In genomic region chr19:28208745-28209144, GRCh38 we compare ENCODE assay signal across 31 cellular contexts.
DNase-seq lines count a peak whose midpoint lies in the region; ATAC-seq, FAIRE-seq and TF ChIP-seq lines count a peak whose summit lies in the region.
"Had no signal": no experiment of that assay in that cellular context is flagged by ENCODE, and none has a peak within 500 bp of the region (broad histone marks: within the 10 kb centered on the region; RNA-seq: fewer than 3 reads in every experiment).

No MANE protein-coding gene starts in this region.

- peak; percentile 17 for DNase-seq in DND-41
- peak; percentile 94 for DNase-seq in MM.1S
- DNase-seq in astrocyte (ENCODE audit: low read depth), result peak; percentile 75
- DNase-seq in natural killer cell, result no peak
- DNase-seq in upper lobe of right lung, result no peak
- no peak for DNase-seq in Peyer's patch
- no peak for DNase-seq in effector CD8-positive, alpha-beta T cell (lab: John Stamatoyannopoulos, UW)
- DNase-seq in lower lobe of right lung, result no peak
- DNase-seq: ACHN; activated CD4-positive, alpha-beta T cell treated with anti-CD3 and anti-CD28 coated beads, Interleukin-2, amount 50 U/mL, for 48 hours; activated naive CD4-positive, alpha-beta T cell; activated naive CD8-positive, alpha-beta T cell treated with anti-CD3 and anti-CD28 coated beads, Interleukin-2, amount 50 U/mL, for 24 hours; caudate nucleus; DMS153; effector memory CD8-positive, alpha-beta T cell; erythroblast; NCI-H146; NCI-H446; NCI-H774; posterior cingulate gyrus; right cardiac atrium; stimulated activated CD4-positive, alpha-beta T cell treated with anti-CD3 and anti-CD28 coated beads, Interleukin-2, amount 100 ng/mL, for 24 hours; T-helper 17 cell had no signal

- H3K9ac ChIP-seq in DND-41 (ENCODE audit: low read depth, low read length), result no peak overlapping the region
- H3K9ac ChIP-seq in MM.1S (ENCODE audit: low read length), result no peak overlapping the region
- no peak overlapping the region for H3K9ac ChIP-seq in astrocyte (ENCODE audit: low read length)

- H3K9me3 ChIP-seq in DND-41 (ENCODE audit: insufficient read depth, low read length, severe bottlenecking) (no peaks in the 10 kb centered on the region), MM.1S (replicated peaks; ENCODE audit: insufficient read depth, low read length) (no peaks in the 10 kb centered on the region), astrocyte (ENCODE audit: insufficient read depth, low read depth, low read length) (no peaks in the 10 kb centered on the region), upper lobe of right lung (no peaks in the 10 kb centered on the region), Peyer's patch (no peaks in the 10 kb centered on the region), lower lobe of right lung (no peaks in the 10 kb centered on the region)
- H3K9me3 ChIP-seq: thoracic aorta had no signal

- peak; percentile 44; the same call in 2 of the 3 replicates for ATAC-seq in DND-41 (ENCODE audit: insufficient read depth, low read depth)
- ATAC-seq in natural killer cell, result peak in 1 of 3 donors; percentile 57
- ATAC-seq in upper lobe of right lung, result no peak
- no peak for ATAC-seq in lower lobe of right lung
- ATAC-seq: activated CD4-positive, CD25-positive, alpha-beta regulatory T cell treated with anti-CD3 and anti-CD28 coated beads, Interleukin-2, amount 50 U/mL, for 24 hours; activated naive CD8-positive, alpha-beta T cell treated with anti-CD3 and anti-CD28 coated beads, Interleukin-2, amount 50 U/mL, for 24 hours; effector memory CD8-positive, alpha-beta T cell; left lobe of liver; right cardiac atrium; T-helper 17 cell had no signal

- TF ChIP-seq POLR2A in Peyer's patch (IDR thresholded peaks at IDR 0.05), result no peak

- H3K4me1 ChIP-seq in DND-41 (ENCODE audit: insufficient read depth, low read length), result peaks cover 7% of the 10 kb centered on the region
- H3K4me1 ChIP-seq in MM.1S (ENCODE audit: low read length), result peaks cover 14% of the 10 kb centered on the region
- no peaks in the 10 kb centered on the region for H3K4me1 ChIP-seq in astrocyte (ENCODE audit: insufficient read depth, low read length)
- H3K4me1 ChIP-seq in upper lobe of right lung, result no peaks in the 10 kb centered on the region
- no peaks in the 10 kb centered on the region for H3K4me1 ChIP-seq in Peyer's patch
- no peaks in the 10 kb centered on the region for H3K4me1 ChIP-seq in lower lobe of right lung

- TF ChIP-seq CTCF in DND-41 (IDR thresholded peaks at IDR 0.05; ENCODE audit: borderline replicate concordance, extremely low read depth, low read length, poor library complexity, severe bottlenecking) (no peak), MM.1S (IDR thresholded peaks at IDR 0.05; ENCODE audit: low read length) (peak; percentile 27; the same call in 1 of the 2 replicates), astrocyte (IDR thresholded peaks at IDR 0.05; ENCODE audit: insufficient read depth, low read depth, low read length) (no peak), natural killer cell (IDR thresholded peaks at IDR 0.05) (no peak), upper lobe of right lung (IDR thresholded peaks at IDR 0.05) (no peak), Peyer's patch (IDR thresholded peaks at IDR 0.05) (no peak), lower lobe of right lung (IDR thresholded peaks at IDR 0.05) (no peak)

- no peaks in the 10 kb centered on the region for H3K9me2 ChIP-seq in MM.1S (replicated peaks; ENCODE audit: insufficient read depth, low read length)

- H3K79me2 ChIP-seq in DND-41 (ENCODE audit: insufficient read depth, low read length) (no peaks in the 10 kb centered on the region), MM.1S (ENCODE audit: low read length) (no peaks in the 10 kb centered on the region), astrocyte (ENCODE audit: insufficient read depth, low read length) (no peaks in the 10 kb centered on the region)

- H3K4me1 Mint-ChIP-seq in astrocyte (ENCODE audit: low read depth, unreplicated experiment), result peaks cover 9% of the 10 kb centered on the region
- H3K4me1 Mint-ChIP-seq in natural killer cell, result peaks cover 9 to 15% of the 10 kb centered on the region in 2 donors
- H3K4me1 Mint-ChIP-seq: activated naive CD8-positive, alpha-beta T cell treated with anti-CD3 and anti-CD28 coated beads, Interleukin-2, amount 50 U/mL, for 24 hours; memory B cell; T-helper 17 cell had no signal

- H2AFZ ChIP-seq in DND-41 (ENCODE audit: low read depth, low read length) (no peak overlapping the region), MM.1S (ENCODE audit: low read length) (no peak overlapping the region), astrocyte (ENCODE audit: low read depth, low read length) (no peak overlapping the region)

- peaks cover 4% of the 10 kb centered on the region for H3K27me3 ChIP-seq in DND-41 (ENCODE audit: insufficient read depth, low read length, poor library complexity)
- H3K27me3 ChIP-seq in MM.1S (replicated peaks; ENCODE audit: insufficient read depth, low read length), result no peaks in the 10 kb centered on the region
- no peaks in the 10 kb centered on the region for H3K27me3 ChIP-seq in astrocyte (ENCODE audit: insufficient read depth, low read length)
- no peaks in the 10 kb centered on the region for H3K27me3 ChIP-seq in upper lobe of right lung
- H3K27me3 ChIP-seq in Peyer's patch, result no peaks in the 10 kb centered on the region
- no peaks in the 10 kb centered on the region for H3K27me3 ChIP-seq in lower lobe of right lung (ENCODE audit: low read depth)

- H3K36me3 ChIP-seq in DND-41 (ENCODE audit: insufficient read depth, low read length), result no peaks in the 10 kb centered on the region
- no peaks in the 10 kb centered on the region for H3K36me3 ChIP-seq in MM.1S (replicated peaks; ENCODE audit: insufficient read depth, low read length)
- H3K36me3 ChIP-seq in astrocyte (ENCODE audit: insufficient read depth, low read length), result no peaks in the 10 kb centered on the region
- no peaks in the 10 kb centered on the region for H3K36me3 ChIP-seq in upper lobe of right lung
- H3K36me3 ChIP-seq in Peyer's patch, result no peaks in the 10 kb centered on the region
- no peaks in the 10 kb centered on the region for H3K36me3 ChIP-seq in lower lobe of right lung
- H3K36me3 ChIP-seq: thoracic aorta had no signal

- H3K4me2 ChIP-seq in DND-41 (ENCODE audit: insufficient read depth, low read length) (no peak overlapping the region), MM.1S (ENCODE audit: low read depth, low read length) (peak overlapping the region; percentile 28; the same call in 1 of the 2 replicates), astrocyte (ENCODE audit: low read length) (no peak overlapping the region)

- H3K27ac ChIP-seq in DND-41 (ENCODE audit: low read length), result no peak overlapping the region
- H3K27ac ChIP-seq in MM.1S (ENCODE audit: low read length), result peak overlapping the region; percentile 6; the same call in 1 of the 2 replicates
- H3K27ac ChIP-seq in astrocyte (ENCODE audit: low read depth, low read length), result no peak overlapping the region
- no peak overlapping the region for H3K27ac ChIP-seq in upper lobe of right lung
- H3K27ac ChIP-seq in Peyer's patch, result no peak overlapping the region
- H3K27ac ChIP-seq in lower lobe of right lung, result no peak overlapping the region
- H3K27ac ChIP-seq: coronary artery, thoracic aorta had no signal

- no peaks in the 10 kb centered on the region for H4K20me1 ChIP-seq in DND-41 (ENCODE audit: insufficient read depth, low read length)
- no peaks in the 10 kb centered on the region for H4K20me1 ChIP-seq in MM.1S (ENCODE audit: insufficient read depth, low read length)
- H4K20me1 ChIP-seq in astrocyte (ENCODE audit: insufficient read depth, low read length), result no peaks in the 10 kb centered on the region

- intact Hi-C loops in natural killer cell (cut with micrococcal nuclease), result no loop called here
- intact Hi-C loops in upper lobe of right lung (cut with DNase I), result no loop called here
- intact Hi-C loops in lower lobe of right lung (cut with DNase I), result no loop called here

- H3K4me3 Mint-ChIP-seq in astrocyte (ENCODE audit: unreplicated experiment) (no peak overlapping the region), natural killer cell (peak overlapping the region; percentile 9)
- H3K4me3 Mint-ChIP-seq: activated naive CD8-positive, alpha-beta T cell treated with anti-CD3 and anti-CD28 coated beads, Interleukin-2, amount 50 U/mL, for 24 hours; effector memory CD8-positive, alpha-beta T cell; memory B cell; stimulated activated naive CD8-positive, alpha-beta T cell treated with anti-CD3 and anti-CD28 coated beads, Interleukin-15, Interleukin-2, amounts not matched to agents 100 ng/mL and 50 ng/mL, for 24 hours; T-helper 17 cell had no signal

- FAIRE-seq in astrocyte (lab: Jason Lieb, UNC), result no peak
- FAIRE-seq: H1, TTC549 had no signal

- H3K27me3 Mint-ChIP-seq in astrocyte (ENCODE audit: low read depth, unreplicated experiment) (peaks cover 29% of the 10 kb centered on the region), natural killer cell (ENCODE audit: low read depth in 2 of 2) (peaks cover 9 to 22% of the 10 kb centered on the region in 2 donors)
- H3K27me3 Mint-ChIP-seq: effector memory CD8-positive, alpha-beta T cell; memory B cell; stimulated activated naive CD8-positive, alpha-beta T cell treated with anti-CD3 and anti-CD28 coated beads, Interleukin-15, Interleukin-2, amounts not matched to agents 100 ng/mL and 50 ng/mL, for 24 hours; T-helper 17 cell had no signal

- H3K9me3 Mint-ChIP-seq in astrocyte (ENCODE audit: unreplicated experiment) (peaks cover 5% of the 10 kb centered on the region), natural killer cell (peaks cover 0 to 4% of the 10 kb centered on the region in 2 donors)

- H3K36me3 Mint-ChIP-seq in astrocyte (ENCODE audit: low read depth, unreplicated experiment), result no peaks in the 10 kb centered on the region
- no peaks in the 10 kb centered on the region for H3K36me3 Mint-ChIP-seq in natural killer cell
- H3K36me3 Mint-ChIP-seq: memory B cell had no signal

- H3F3A ChIP-seq in MM.1S (ENCODE audit: insufficient read depth, low read length), result peaks cover 4% of the 10 kb centered on the region; the same call in 1 of the 2 replicates

- H3K27ac Mint-ChIP-seq in astrocyte (ENCODE audit: unreplicated experiment) (no peak overlapping the region), natural killer cell (peak overlapping the region in 1 of 2 donors; percentile 51)
- H3K27ac Mint-ChIP-seq: activated naive CD8-positive, alpha-beta T cell treated with anti-CD3 and anti-CD28 coated beads, Interleukin-2, amount 50 U/mL, for 24 hours; memory B cell; stimulated activated naive CD8-positive, alpha-beta T cell treated with anti-CD3 and anti-CD28 coated beads, Interleukin-15, Interleukin-2, amounts not matched to agents 100 ng/mL and 50 ng/mL, for 24 hours; T-helper 17 cell had no signal

- no peak overlapping the region for H3K4me3 ChIP-seq in DND-41 (ENCODE audit: low read depth in 1 of 2, low read length in 2 of 2)
- no peak overlapping the region for H3K4me3 ChIP-seq in MM.1S (ENCODE audit: low read length)
- H3K4me3 ChIP-seq in astrocyte (ENCODE audit: insufficient read depth, low read depth, low read length), result no peak overlapping the region
- H3K4me3 ChIP-seq in upper lobe of right lung, result no peak overlapping the region
- no peak overlapping the region for H3K4me3 ChIP-seq in Peyer's patch
- no peak overlapping the region for H3K4me3 ChIP-seq in lower lobe of right lung
- H3K4me3 ChIP-seq: coronary artery, thoracic aorta had no signal

Comparison
In these comparisons a context has a peak if more than half of its experiments do, and no peak if none do; other contexts are left out.
1. DNase-seq: peak in DND-41 (single experiment), MM.1S (single experiment) and astrocyte (single experiment); none in natural killer cell (single experiment), upper lobe of right lung (single experiment), Peyer's patch (0 of 3), effector CD8-positive, alpha-beta T cell (single experiment) and lower lobe of right lung (single experiment).